In genomic region chr20:64025826-64026412, GRCh38 we compare ENCODE assay signal across 1 cellular context.
A peak's percentile ranks its signal among the peaks of the same experiment; 100 is the strongest.
TF ChIP-seq lines count a peak whose summit lies in the region.

No MANE protein-coding gene starts in this region.

TF ChIP-seq in K562, 482 proteins besides CTCF, POLR2A, EP300 and RAD21:
- TF ChIP-seq POLR2G (IDR thresholded peaks at IDR 0.05; ENCODE audit: low read depth, low read length) (0 out of 2 replicates have a peak, but pooled peaks have one; percentile 14), POLR2B (IDR thresholded peaks at IDR 0.05; ENCODE audit: low read depth, partially characterized antibody) (no peak)
